ENCODE assay signal across 25 cellular contexts in genomic region chr7:25671087-25671486, GRCh38.
DNase-seq lines count a peak whose midpoint lies in the region; ATAC-seq and TF ChIP-seq lines count a peak whose summit lies in the region.
"Had no signal": no experiment of that assay in that cellular context is flagged by ENCODE, and none has a peak within 500 bp of the region (broad histone marks: within the 10 kb centered on the region; RNA-seq: fewer than 3 reads in every experiment).

No MANE protein-coding gene starts in this region.

- no peak overlapping the region for H3K4ac ChIP-seq in trophoblast cell (ENCODE audit: low read depth, low read length)

- H3K9me3 Mint-ChIP-seq in type B pancreatic cell = no peaks in the 10 kb centered on the region
- H3K9me3 Mint-ChIP-seq: activated T-helper 1 cell treated with anti-CD3 and anti-CD28 coated beads, Interleukin-12 subunit alpha, Interleukin-12 subunit beta, Interleukin-2, Interleukin-4 antibody, amounts not matched to agents 30 ng/mL and 10 ng/mL and 1 ng/mL, durations not matched to agents 14 hours and 24 hours and 36 hours; CD8-positive, alpha-beta T cell had no signal

- H4K8ac ChIP-seq in trophoblast cell (ENCODE audit: low read depth, low read length) = no peak overlapping the region

- peaks cover 23% of the 10 kb centered on the region for H3K27me3 Mint-ChIP-seq in type B pancreatic cell
- H3K27me3 Mint-ChIP-seq: activated naive CD8-positive, alpha-beta T cell; IgD-negative memory B cell; progenitor cell of endocrine pancreas had no signal

- H3K27ac Mint-ChIP-seq in type B pancreatic cell = peak overlapping the region; percentile 85
- H3K27ac Mint-ChIP-seq: activated CD8-positive, alpha-beta memory T cell treated with anti-CD3 and anti-CD28 coated beads, Interleukin-2, amount 10 ng/mL, durations not matched to agents 7 days and 5 days; activated naive CD8-positive, alpha-beta T cell; activated T-helper 1 cell treated with anti-CD3 and anti-CD28 coated beads, Interleukin-12 subunit alpha, Interleukin-12 subunit beta, Interleukin-2, Interleukin-4 antibody, amounts not matched to agents 30 ng/mL and 10 ng/mL and 1 ng/mL, durations not matched to agents 14 hours and 24 hours and 36 hours; CD8-positive, alpha-beta T cell; IgD-negative memory B cell had no signal

- WGBS in trophoblast cell (ENCODE audit: extremely low coverage, insufficient coverage, insufficient read length) = no CpG with 5 or more reads among the region's 10 CpGs

- peak overlapping the region; percentile 27 for H2AK5ac ChIP-seq in trophoblast cell (ENCODE audit: low read length)

- no peak overlapping the region for H3K4me2 ChIP-seq in trophoblast cell (ENCODE audit: low read length)

- peak overlapping the region; percentile 1 for H2BK5ac ChIP-seq in trophoblast cell (ENCODE audit: low read depth, low read length, poor library complexity)

- H3K14ac ChIP-seq in trophoblast cell (ENCODE audit: low read length) = peak overlapping the region; percentile 0

- H3K23ac ChIP-seq in trophoblast cell (ENCODE audit: low read length) = no peak overlapping the region

- H3K27me3 ChIP-seq in right atrium auricular region (no peaks in the 10 kb centered on the region), trophoblast cell (ENCODE audit: insufficient read depth, low read length) (no peaks in the 10 kb centered on the region)
- H3K27me3 ChIP-seq: testis had no signal

- H2AFZ ChIP-seq in trophoblast cell (ENCODE audit: insufficient read depth, low read length, poor library complexity) = no peak overlapping the region

- no peak overlapping the region for H3K18ac ChIP-seq in trophoblast cell (ENCODE audit: low read length)

- peak overlapping the region; percentile 50 for H3K4me3 Mint-ChIP-seq in type B pancreatic cell
- H3K4me3 Mint-ChIP-seq: activated CD8-positive, alpha-beta memory T cell treated with anti-CD3 and anti-CD28 coated beads, Interleukin-2, amount 10 ng/mL, durations not matched to agents 7 days and 5 days; activated naive CD8-positive, alpha-beta T cell; activated T-helper 1 cell treated with anti-CD3 and anti-CD28 coated beads, Interleukin-12 subunit alpha, Interleukin-12 subunit beta, Interleukin-2, Interleukin-4 antibody, amounts not matched to agents 30 ng/mL and 10 ng/mL and 1 ng/mL, durations not matched to agents 14 hours and 24 hours and 36 hours; CD8-positive, alpha-beta T cell; IgD-negative memory B cell had no signal

- no peaks in the 10 kb centered on the region for H3K9me3 ChIP-seq in right atrium auricular region
- no peaks in the 10 kb centered on the region for H3K9me3 ChIP-seq in trophoblast cell (ENCODE audit: insufficient read depth, low read depth, low read length)
- H3K9me3 ChIP-seq: testis had no signal

- peaks cover 43% of the 10 kb centered on the region for H3K79me1 ChIP-seq in trophoblast cell (ENCODE audit: low read length)

- H3K36me3 ChIP-seq in right atrium auricular region (no peaks in the 10 kb centered on the region), trophoblast cell (ENCODE audit: control insufficient read depth in 1 of 2, insufficient read depth in 2 of 2, low read length in 2 of 2) (no peaks in the 10 kb centered on the region)

- TF ChIP-seq CTCF in right atrium auricular region (IDR thresholded peaks at IDR 0.05) = no peak
- TF ChIP-seq CTCF in type B pancreatic cell (conservative IDR thresholded peaks at IDR 0.05) = no peak

- no peak for ATAC-seq in HG03045 (IDR thresholded peaks at IDR 0.05; ENCODE audit: unreplicated experiment)
- ATAC-seq: activated CD8-positive, alpha-beta memory T cell treated with anti-CD3 and anti-CD28 coated beads, Interleukin-2, amount 10 ng/mL, durations not matched to agents 7 days and 5 days; CD8-positive, alpha-beta T cell had no signal

- H4K91ac ChIP-seq in trophoblast cell (ENCODE audit: low read depth, low read length) = peak overlapping the region; percentile 98

- H3K36me3 Mint-ChIP-seq in type B pancreatic cell = no peaks in the 10 kb centered on the region
- H3K36me3 Mint-ChIP-seq: activated CD8-positive, alpha-beta memory T cell treated with anti-CD3 and anti-CD28 coated beads, Interleukin-2, amount 10 ng/mL, durations not matched to agents 7 days and 5 days; activated naive CD8-positive, alpha-beta T cell; CD8-positive, alpha-beta T cell; IgD-negative memory B cell had no signal

- DNase-seq in cerebellar cortex (ENCODE audit: low spot score) = peak; percentile 89
- no peak for DNase-seq in right atrium auricular region (ENCODE audit: low spot score)
- DNase-seq in trophoblast cell = no peak
- no peak for DNase-seq in type B pancreatic cell (ENCODE audit: extremely low spot score, unreplicated experiment)
- no peak for DNase-seq in stimulated activated CD4-positive, alpha-beta T cell treated with anti-CD3 and anti-CD28 coated beads, Interleukin-4, amount 100 ng/mL, for 4 hours
- no peak for DNase-seq in DMS53 (lab: John Stamatoyannopoulos, UW)
- DNase-seq in NCI-H2196 (lab: John Stamatoyannopoulos, UW; ENCODE audit: unreplicated experiment) = no peak
- DNase-seq: activated CD4-positive, alpha-beta T cell treated with anti-CD3 and anti-CD28 coated beads for 4 hours; activated CD8-positive, alpha-beta memory T cell treated with anti-CD3 and anti-CD28 coated beads, Interleukin-2, amount 10 ng/mL, durations not matched to agents 7 days and 5 days; CD8-positive, alpha-beta T cell; foreskin melanocyte; GOT3; kidney glomerular epithelial cell; midbrain; NCI-H1436; NCI-H526 treated with DMSO at 0.1 percent for 48 hours; stimulated activated CD8-positive, alpha-beta memory T cell treated with anti-CD3 and anti-CD28 coated beads, Interleukin-4, amount 100 ng/mL, for 48 hours; SW 1271 had no signal

- H3K9ac ChIP-seq in trophoblast cell (ENCODE audit: low read length) = no peak overlapping the region

- H3K79me2 ChIP-seq in trophoblast cell (ENCODE audit: control insufficient read depth, insufficient read depth, low read length, poor library complexity) = peaks cover 7% of the 10 kb centered on the region

- H3K27ac ChIP-seq in right atrium auricular region (peak overlapping the region; percentile 67 to 79), trophoblast cell (ENCODE audit: low read depth, low read length) (peak overlapping the region; percentile 76)
- H3K27ac ChIP-seq: HL-60 had no signal

- peaks cover 0 to 33% of the 10 kb centered on the region in 2 donors for H3K4me1 ChIP-seq in right atrium auricular region
- H3K4me1 ChIP-seq in trophoblast cell (ENCODE audit: control insufficient read depth in 1 of 2, insufficient read depth in 2 of 2, low read length in 2 of 2) = peaks cover 6 to 22% of the 10 kb centered on the region in 2 experiments

- H4K12ac ChIP-seq in trophoblast cell (ENCODE audit: low read depth, low read length) = no peak overlapping the region

- peak overlapping the region; percentile 61 for H2BK120ac ChIP-seq in trophoblast cell (ENCODE audit: insufficient read depth, low read length, poor library complexity)

- H3K4me3 ChIP-seq in right atrium auricular region (no peak overlapping the region), trophoblast cell (ENCODE audit: low read depth, low read length) (no peak overlapping the region)
- H3K4me3 ChIP-seq: testis had no signal

- H2BK12ac ChIP-seq in trophoblast cell (ENCODE audit: low read length) = no peak overlapping the region

- H3K4me1 Mint-ChIP-seq in type B pancreatic cell (ENCODE audit: unreplicated experiment) = peaks cover 61% of the 10 kb centered on the region
- H3K4me1 Mint-ChIP-seq: activated CD8-positive, alpha-beta memory T cell treated with anti-CD3 and anti-CD28 coated beads, Interleukin-2, amount 10 ng/mL, durations not matched to agents 7 days and 5 days; IgD-negative memory B cell had no signal
